Comparison of ENCODE assay signal across 8 cellular contexts in the genomic region with DNA sequence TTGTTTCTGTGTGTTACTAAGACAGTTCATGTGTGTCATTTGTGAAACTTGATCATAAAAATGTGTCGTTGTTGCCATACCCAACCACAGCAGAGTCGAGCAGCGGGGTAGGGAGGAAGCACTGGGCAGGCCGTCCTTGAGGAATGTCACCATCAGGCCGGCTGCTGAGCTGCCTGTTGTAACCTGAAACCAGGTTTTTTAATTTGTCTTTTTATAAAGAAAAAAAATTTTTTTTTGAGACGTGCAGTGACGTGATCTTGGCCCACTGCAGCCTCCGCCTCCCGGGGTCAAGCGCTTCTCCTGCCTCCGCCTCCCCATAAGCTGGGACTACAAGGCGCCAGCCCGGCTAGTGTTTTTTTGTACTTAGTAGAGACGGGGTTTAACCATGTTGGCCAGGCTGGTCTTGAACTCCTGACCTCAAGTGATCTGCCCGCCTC. TPM values are rescaled to one million over a fixed set of nuclear protein-coding genes. Genes with fewer than 3 reads are reported as not detected.
DNase-seq lines count a peak whose midpoint lies in the region; ATAC-seq lines count a peak whose summit lies in the region.

No MANE protein-coding gene starts in this region.

- H3K4me1 ChIP-seq in mucosa of stomach (ENCODE audit: control insufficient read depth, insufficient read depth, low read length): peaks cover 8% of the 10 kb centered on the region

- H3K36me3 ChIP-seq in H7 (replicated peaks; ENCODE audit: control insufficient read depth, insufficient read depth, low read length) (peaks cover 7% of the 10 kb centered on the region), mucosa of stomach (ENCODE audit: control insufficient read depth, insufficient read depth, low read length) (no peaks in the 10 kb centered on the region)

- peak overlapping the region; percentile 97 for H3K4me3 ChIP-seq in H7 (ENCODE audit: insufficient read depth, low read depth, low read length)
- peak overlapping the region; percentile 77 for H3K4me3 ChIP-seq in mucosa of stomach (ENCODE audit: low read length)

- peak; percentile 73 for DNase-seq in DMS 273 (lab: John Stamatoyannopoulos, UW; ENCODE audit: unreplicated experiment)
- no peak for DNase-seq in DMS 273 treated with DMSO at 0.1 percent for 48 hours (lab: John Stamatoyannopoulos, UW)
- DNase-seq in H7: peak; percentile 78
- peak; percentile 68 for DNase-seq in OCI-M1 (lab: John Stamatoyannopoulos, UW)
- DNase-seq in effector memory CD8-positive, alpha-beta T cell: no peak
- DNase-seq in activated effector memory CD4-positive, alpha-beta T cell treated with Interleukin-2 at 50 U/mL for 16 hours: no peak
- DNase-seq in G401 (ENCODE audit: low spot score): no peak

- H3K27me3 Mint-ChIP-seq in effector memory CD8-positive, alpha-beta T cell: no peaks in the 10 kb centered on the region

- H3K9me3 Mint-ChIP-seq in effector memory CD8-positive, alpha-beta T cell: no peaks in the 10 kb centered on the region

- no peak for ATAC-seq in effector memory CD8-positive, alpha-beta T cell (replicated peaks)

- no peaks in the 10 kb centered on the region for H3K9me3 ChIP-seq in mucosa of stomach (ENCODE audit: control insufficient read depth, low read length)

- peaks cover 19% of the 10 kb centered on the region for H3K36me3 Mint-ChIP-seq in effector memory CD8-positive, alpha-beta T cell (ENCODE audit: insufficient read depth)

- H3K9ac ChIP-seq in mucosa of stomach (ENCODE audit: low read length): peak overlapping the region; percentile 93

- H3K4me1 Mint-ChIP-seq in effector memory CD8-positive, alpha-beta T cell (ENCODE audit: low read depth in 2 of 2): peaks cover 27 to 40% of the 10 kb centered on the region in 2 donors

- peak overlapping the region; percentile 86 to 89 for H3K4me3 Mint-ChIP-seq in effector memory CD8-positive, alpha-beta T cell

- H3K27ac Mint-ChIP-seq in effector memory CD8-positive, alpha-beta T cell: peak overlapping the region; percentile 96

- in situ Hi-C loops in G401 (cut with HindIII; ENCODE audit: low sequenced_read_pairs): no loop called here

- H3K27me3 ChIP-seq in H7 (ENCODE audit: control insufficient read depth, insufficient read depth, low read length) (no peaks in the 10 kb centered on the region), mucosa of stomach (ENCODE audit: control insufficient read depth, insufficient read depth, low read length) (no peaks in the 10 kb centered on the region)

RNA-seq across cellular contexts. Expression of gene TXNL4A, which starts 0.6 kb away (rescaled TPM):
- total RNA-seq in H7 (2014; rRNA removed; shearing (Covaris generic)): 80.2 and 98.4 TPM in 2 replicates
- 170 and 209 TPM in 2 replicates for total RNA-seq in G401 (2014; rRNA removed; shearing (Covaris generic))

RNA-seq across cellular contexts. Expression of gene HSBP1L1, which starts 24.5 kb away (rescaled TPM):
- 1.6 and 2.8 TPM in 2 replicates for total RNA-seq in H7 (2014; rRNA removed; shearing (Covaris generic))
- total RNA-seq in G401 (2014; rRNA removed; shearing (Covaris generic)): 31.6 and 32.7 TPM in 2 replicates

RNA-seq across cellular contexts. Expression of gene SLC66A2, which starts 37.5 kb away (rescaled TPM):
- total RNA-seq in H7 (2014; rRNA removed; shearing (Covaris generic)): 19.6 and 28.6 TPM in 2 replicates
- 65.7 and 94.9 TPM in 2 replicates for total RNA-seq in G401 (2014; rRNA removed; shearing (Covaris generic))

RNA-seq across cellular contexts. Expression of gene RBFA, which starts 45.3 kb away (rescaled TPM):
- 37.2 and 45.2 TPM in 2 replicates for total RNA-seq in H7 (2014; rRNA removed; shearing (Covaris generic))
- total RNA-seq in G401 (2014; rRNA removed; shearing (Covaris generic)): 45.1 and 48.6 TPM in 2 replicates

Comparison
In these comparisons a context has a peak if more than half of its experiments do, and no peak if none do; other contexts are left out.
1. DNase-seq: peak in DMS 273 (single experiment), H7 (single experiment) and OCI-M1 (single experiment); none in DMS 273 treated with DMSO at 0.1 percent for 48 hours (single experiment), effector memory CD8-positive, alpha-beta T cell (0 of 3), activated effector memory CD4-positive, alpha-beta T cell treated with Interleukin-2 at 50 U/mL for 16 hours (single experiment) and G401 (single experiment).